ENCODE assay signal across 22 cellular contexts in genomic region chr22:46947516-46948260, GRCh38.
A peak's percentile ranks its signal among the peaks of the same experiment; 100 is the strongest.
DNase-seq lines count a peak whose midpoint lies in the region; ATAC-seq and TF ChIP-seq lines count a peak whose summit lies in the region.
"Had no signal": no experiment of that assay in that cellular context is flagged by ENCODE, and none has a peak within 500 bp of the region (broad histone marks: within the 10 kb centered on the region; RNA-seq: fewer than 3 reads in every experiment).

No MANE protein-coding gene starts in this region.

- H3K27ac Mint-ChIP-seq in activated naive CD4-positive, alpha-beta T cell treated with anti-CD3 and anti-CD28 coated beads for 36 hours = peak overlapping the region; percentile 39
- H3K27ac Mint-ChIP-seq in T-helper 17 cell (no peak overlapping the region), memory B cell (peak overlapping the region; percentile 11)
- H3K27ac Mint-ChIP-seq: activated naive CD4-positive, alpha-beta T cell treated with anti-CD3 and anti-CD28 coated beads, Interleukin-2, amount 50 U/mL, for 24 hours had no signal

- no peak for TF ChIP-seq POLR2A in thyroid gland (IDR thresholded peaks at IDR 0.05)

- H3K4me1 Mint-ChIP-seq in activated naive CD4-positive, alpha-beta T cell treated with anti-CD3 and anti-CD28 coated beads for 36 hours (ENCODE audit: low read depth) = peaks cover 5% of the 10 kb centered on the region
- H3K4me1 Mint-ChIP-seq in T-helper 17 cell (peaks cover 35% of the 10 kb centered on the region), memory B cell (peaks cover 17% of the 10 kb centered on the region)

- H3K4me3 Mint-ChIP-seq in activated naive CD4-positive, alpha-beta T cell treated with anti-CD3 and anti-CD28 coated beads for 36 hours = no peak overlapping the region
- peak overlapping the region; percentile 15 for H3K4me3 Mint-ChIP-seq in T-helper 17 cell
- no peak overlapping the region for H3K4me3 Mint-ChIP-seq in memory B cell
- H3K4me3 Mint-ChIP-seq: activated naive CD4-positive, alpha-beta T cell treated with anti-CD3 and anti-CD28 coated beads, Interleukin-2, amount 50 U/mL, for 24 hours had no signal

- TF ChIP-seq CTCF in thyroid gland (IDR thresholded peaks at IDR 0.05) = no peak

- no peaks in the 10 kb centered on the region for H3K9me3 Mint-ChIP-seq in activated naive CD4-positive, alpha-beta T cell treated with anti-CD3 and anti-CD28 coated beads for 36 hours
- H3K9me3 Mint-ChIP-seq in memory B cell = no peaks in the 10 kb centered on the region
- H3K9me3 Mint-ChIP-seq: activated naive CD4-positive, alpha-beta T cell treated with anti-CD3 and anti-CD28 coated beads, Interleukin-2, amount 50 U/mL, for 24 hours had no signal

- ATAC-seq in T-helper 17 cell = no peak
- ATAC-seq in memory B cell (ENCODE audit: low read depth) = no peak
- no peak for ATAC-seq in GM19035 (IDR thresholded peaks at IDR 0.05; ENCODE audit: unreplicated experiment)
- ATAC-seq: esophagus mucosa, Panc1, right lobe of liver had no signal

- no peak overlapping the region for H3K4me3 ChIP-seq in thyroid gland (replicated peaks in 1 of 3)
- H3K4me3 ChIP-seq: right lobe of liver, SJSA1 had no signal

- H3K36me3 ChIP-seq in thyroid gland = no peaks in the 10 kb centered on the region
- H3K36me3 ChIP-seq: right lobe of liver, WERI-Rb-1 had no signal

- 61% methylated on average over 14 of the region's 14 CpGs for WGBS in thyroid gland, 2 donors

- H3K36me3 Mint-ChIP-seq in activated naive CD4-positive, alpha-beta T cell treated with anti-CD3 and anti-CD28 coated beads for 36 hours (ENCODE audit: low read depth) = peaks cover 10% of the 10 kb centered on the region
- peaks cover 7% of the 10 kb centered on the region for H3K36me3 Mint-ChIP-seq in T-helper 17 cell (ENCODE audit: low read depth)
- peaks cover 31% of the 10 kb centered on the region for H3K36me3 Mint-ChIP-seq in memory B cell

- no peaks in the 10 kb centered on the region for H3K27me3 ChIP-seq in thyroid gland
- H3K27me3 ChIP-seq: right lobe of liver, SJSA1 had no signal

- H3K4me1 ChIP-seq in thyroid gland = peaks cover 15 to 23% of the 10 kb centered on the region in 2 donors
- H3K4me1 ChIP-seq: parathyroid adenoma, right lobe of liver, SJSA1 had no signal

- H3K9me3 ChIP-seq in T-helper 17 cell (ENCODE audit: control insufficient read depth, low read length, poor library complexity, severe bottlenecking) (no peaks in the 10 kb centered on the region), thyroid gland (no peaks in the 10 kb centered on the region)
- H3K9me3 ChIP-seq: right lobe of liver, SJSA1 had no signal

- intact Hi-C loops in activated naive CD4-positive, alpha-beta T cell treated with anti-CD3 and anti-CD28 coated beads for 36 hours (cut with micrococcal nuclease) = no loop called here
- intact Hi-C loops in thyroid gland (cut with DNase I) = no loop called here

- no peak for DNase-seq in activated naive CD4-positive, alpha-beta T cell treated with anti-CD3 and anti-CD28 coated beads for 36 hours
- no peak for DNase-seq in activated naive CD4-positive, alpha-beta T cell treated with anti-CD3 and anti-CD28 coated beads, Interleukin-2, amount 50 U/mL, for 16 hours
- DNase-seq in T-helper 17 cell (no peak), memory B cell (ENCODE audit: low spot score in 2 of 2) (no peak), thyroid gland (peak; percentile 53 to 59), NCI-H774 (lab: John Stamatoyannopoulos, UW) (no peak), NCI-H524 (lab: John Stamatoyannopoulos, UW) (no peak)
- DNase-seq: activated CD4-positive, alpha-beta T cell treated with anti-CD3 and anti-CD28 coated beads, Interleukin-2, amount 50 U/mL, for 4 hours; activated T-cell treated with anti-CD3 and anti-CD28 coated beads, Interleukin-2, amount 50 U/mL, for 1 hour; effector CD4-positive, alpha-beta T cell; foreskin melanocyte; NCI-H2081 treated with DMSO at 0.1 percent for 48 hours; NCI-H510A; NK-92 treated with Interleukin-12 subunit alpha and Interleukin-12 subunit beta, amount 100 ng/mL, for 24 hours; right lobe of liver; WERI-Rb-1 had no signal

- CTCF ChIA-PET in activated naive CD4-positive, alpha-beta T cell treated with anti-CD3 and anti-CD28 coated beads for 36 hours (lab: Charles Lee) = no interaction called here

- H3K27ac ChIP-seq in thyroid gland = peak overlapping the region in 2 of 3 donors; percentile 40 to 58
- H3K27ac ChIP-seq: parathyroid adenoma, right lobe of liver, SJSA1, WERI-Rb-1 had no signal

- no peaks in the 10 kb centered on the region for H3K27me3 Mint-ChIP-seq in activated naive CD4-positive, alpha-beta T cell treated with anti-CD3 and anti-CD28 coated beads for 36 hours (ENCODE audit: low read depth)
- H3K27me3 Mint-ChIP-seq in T-helper 17 cell (no peaks in the 10 kb centered on the region), memory B cell (no peaks in the 10 kb centered on the region)
- H3K27me3 Mint-ChIP-seq: activated naive CD4-positive, alpha-beta T cell treated with anti-CD3 and anti-CD28 coated beads, Interleukin-2, amount 50 U/mL, for 24 hours had no signal

Comparison
In these comparisons a context has a peak if more than half of its experiments do, and no peak if none do; other contexts are left out.
1. DNase-seq: peak in thyroid gland (2 of 2); none in activated naive CD4-positive, alpha-beta T cell treated with anti-CD3 and anti-CD28 coated beads for 36 hours (single experiment), activated naive CD4-positive, alpha-beta T cell treated with anti-CD3 and anti-CD28 coated beads, Interleukin-2, amount 50 U/mL, for 16 hours (single experiment), T-helper 17 cell (0 of 3), memory B cell (0 of 2), NCI-H774 (single experiment) and NCI-H524 (0 of 2).